ENCODE assay signal across 8 cellular contexts in the genomic region with DNA sequence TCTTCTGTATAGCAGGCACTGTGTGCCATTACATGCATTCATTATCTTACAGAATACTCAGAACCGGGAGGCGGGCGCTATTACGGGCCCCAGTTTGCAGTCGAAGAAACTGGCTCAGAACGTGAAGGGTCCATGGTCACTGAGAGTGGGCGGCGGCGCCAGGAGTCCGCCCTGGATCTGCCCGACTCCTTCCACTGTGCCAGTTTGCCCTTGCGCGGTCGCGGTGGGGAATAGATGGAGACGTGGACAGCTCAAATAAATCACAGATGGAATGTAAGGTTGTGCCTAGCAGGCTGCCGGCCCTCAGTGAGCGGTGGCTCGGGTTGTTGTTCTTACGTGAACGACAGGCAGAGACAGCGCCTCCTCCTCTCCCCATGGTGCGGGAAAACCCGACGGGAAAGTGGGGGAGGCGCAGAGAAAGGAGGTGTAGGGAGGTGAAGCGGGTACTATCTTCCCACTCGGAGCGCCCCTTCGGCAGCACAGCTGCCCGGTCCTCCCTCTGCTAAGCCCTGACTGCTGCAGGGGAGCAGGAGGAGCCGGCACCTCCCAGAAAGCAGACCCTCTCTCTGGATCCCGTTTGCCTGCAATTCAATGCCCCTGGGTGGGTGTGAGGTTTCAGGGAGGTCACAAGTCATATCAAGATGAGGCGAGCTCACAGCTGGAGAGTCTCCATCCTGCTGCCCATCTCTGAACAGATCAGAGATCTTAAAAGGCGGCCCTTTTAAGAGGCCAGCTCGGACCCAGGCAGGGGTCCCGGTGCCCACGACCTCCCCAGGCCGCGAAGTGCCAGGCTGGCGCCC. TPM values are rescaled to one million over a fixed set of nuclear protein-coding genes. Genes with fewer than 3 reads are reported as not detected.
DNase-seq lines count a peak whose midpoint lies in the region; TF ChIP-seq lines count a peak whose summit lies in the region.

No MANE protein-coding gene starts in this region.

- no peak overlapping the region for H3K27ac ChIP-seq in KMS-11

- no peak overlapping the region for H3K9ac ChIP-seq in KMS-11

- no peak overlapping the region for H3K4me3 ChIP-seq in KMS-11 (IDR thresholded peaks at IDR 0.05; ENCODE audit: insufficient read depth, low read depth, low read length)
- peak overlapping the region; percentile 9 for H3K4me3 ChIP-seq in fibroblast of the aortic adventitia (ENCODE audit: low read depth, low read length)
- H3K4me3 ChIP-seq in neuron (ENCODE audit: low read length): peak overlapping the region; percentile 17

- DNase-seq in COR-L47 (lab: John Stamatoyannopoulos, UW) (peak; percentile 37), fibroblast of the aortic adventitia (ENCODE audit: low read depth) (no peak), AG20443 (ENCODE audit: low spot score) (no peak), SKM-1 treated with dmso at 0.1 percent for 144 hours (lab: John Stamatoyannopoulos, UW; ENCODE audit: unreplicated experiment) (no peak), Kasumi-1 (lab: John Stamatoyannopoulos, UW) (no peak)
- DNase-seq in activated CD8-positive, alpha-beta memory T cell treated with anti-CD3 and anti-CD28 coated beads for 24 hours: peak; percentile 78

- H3K4me1 ChIP-seq in KMS-11 (ENCODE audit: low read depth, poor library complexity, severe bottlenecking) (peaks cover 11% of the 10 kb centered on the region), neuron (ENCODE audit: insufficient read depth, low read length) (peaks cover 14% of the 10 kb centered on the region)

- no peak for TF ChIP-seq CTCF in KMS-11 (conservative IDR thresholded peaks at IDR 0.05; ENCODE audit: low read depth, low read length)
- no peak for TF ChIP-seq CTCF in fibroblast of the aortic adventitia (IDR thresholded peaks at IDR 0.05; ENCODE audit: insufficient read depth, low read length)

- H4K20me1 ChIP-seq in KMS-11 (ENCODE audit: insufficient read depth): no peaks in the 10 kb centered on the region

- no peaks in the 10 kb centered on the region for H3K79me2 ChIP-seq in KMS-11 (ENCODE audit: insufficient read depth, low read depth)

- 0 out of 2 replicates have a peak, but pooled peaks cover 4% of the 10 kb centered on the region for H3K27me3 ChIP-seq in KMS-11 (ENCODE audit: insufficient read depth, low read depth)
- H3K27me3 ChIP-seq in neuron (ENCODE audit: insufficient read depth, low read length): peaks cover 34% of the 10 kb centered on the region

- H2AFZ ChIP-seq in KMS-11 (ENCODE audit: low read depth) (peak overlapping the region; percentile 88), neuron (ENCODE audit: low read depth, low read length) (peak overlapping the region; percentile 80)

- H3K36me3 ChIP-seq in KMS-11 (ENCODE audit: insufficient read depth) (no peaks in the 10 kb centered on the region), neuron (ENCODE audit: insufficient read depth, low read length) (no peaks in the 10 kb centered on the region)

- H3K9me3 ChIP-seq in neuron (ENCODE audit: low read length): peaks cover 2% of the 10 kb centered on the region

- H3K4me2 ChIP-seq in KMS-11: peak overlapping the region; percentile 55

RNA-seq across cellular contexts. Expression of a gene that starts 1.1 kb away (rescaled TPM):
- 1.8 and 7.0 TPM in 2 replicates for total RNA-seq in fibroblast of the aortic adventitia (ENCODE audit: low replicate concordance)

RNA-seq across cellular contexts. Expression of a gene that starts 57.5 kb away (rescaled TPM):
- 5.4 and 27.4 TPM in 2 replicates for total RNA-seq in fibroblast of the aortic adventitia (ENCODE audit: low replicate concordance)

RNA-seq across cellular contexts. Expression of a gene that starts 58.0 kb away (rescaled TPM):
- total RNA-seq in fibroblast of the aortic adventitia (ENCODE audit: low replicate concordance): 41.0 and 103 TPM in 2 replicates

Comparison
In these comparisons a context has a peak if more than half of its experiments do, and no peak if none do; other contexts are left out.
1. DNase-seq: peak in COR-L47 (single experiment) and activated CD8-positive, alpha-beta memory T cell treated with anti-CD3 and anti-CD28 coated beads for 24 hours (single experiment); none in fibroblast of the aortic adventitia (single experiment), AG20443 (single experiment), SKM-1 treated with dmso at 0.1 percent for 144 hours (single experiment) and Kasumi-1 (0 of 2).